Comparison of ENCODE assay signal across 8 cellular contexts in the genomic region with DNA sequence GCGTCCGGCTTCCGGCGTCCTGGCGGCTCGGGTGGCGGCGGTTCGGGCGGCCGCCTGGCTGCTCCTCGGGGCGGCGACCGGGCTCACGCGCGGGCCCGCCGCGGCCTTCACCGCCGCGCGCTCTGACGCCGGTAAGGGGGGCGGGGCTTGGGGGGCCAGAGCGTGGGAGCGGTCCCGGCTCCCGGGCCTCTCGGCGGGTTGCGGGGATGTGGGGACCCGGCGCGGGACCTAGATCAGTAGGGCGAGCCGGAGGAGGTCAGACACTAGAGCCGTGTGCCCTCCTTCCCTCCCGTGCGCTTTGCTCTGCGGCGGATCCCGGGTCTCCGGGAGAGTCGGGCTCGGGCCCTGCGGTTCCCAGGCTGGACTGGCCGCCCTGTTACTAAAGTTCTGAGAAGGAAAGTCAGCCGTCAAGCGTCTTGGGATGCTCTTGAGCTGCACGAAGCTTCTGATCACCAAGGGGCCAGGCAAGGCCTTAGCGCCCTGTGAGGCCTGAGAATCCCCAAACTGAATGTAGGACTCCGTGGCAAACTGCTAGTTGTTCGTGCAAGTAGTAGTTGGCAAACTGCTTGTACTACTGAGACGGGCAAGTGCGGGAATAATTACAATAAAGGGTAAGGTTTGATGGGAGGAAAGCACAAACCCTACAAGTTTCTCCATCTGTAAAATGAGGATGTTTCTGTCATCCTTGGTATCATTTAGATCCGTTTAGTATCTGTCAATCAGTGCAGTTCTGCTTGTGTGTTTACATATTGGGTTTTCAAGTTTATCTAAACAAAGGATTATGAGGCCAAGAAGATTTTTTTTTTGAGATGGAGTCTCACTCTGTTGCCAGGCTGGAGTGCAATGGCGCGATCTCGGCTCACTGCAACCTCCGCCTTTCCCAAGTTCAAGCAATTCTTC. TPM values are rescaled to one million over a fixed set of nuclear protein-coding genes. Genes with fewer than 3 reads are reported as not detected.
A peak's percentile ranks its signal among the peaks of the same experiment; 100 is the strongest.
DNase-seq lines count a peak whose midpoint lies in the region; ATAC-seq and TF ChIP-seq lines count a peak whose summit lies in the region.

No MANE protein-coding gene starts in this region.

- H3K9ac ChIP-seq in fibroblast of lung (ENCODE audit: insufficient read depth, low read length), result peak overlapping the region; percentile 57
- H3K9ac ChIP-seq in neural cell (ENCODE audit: low read length), result peak overlapping the region; percentile 88

- H3K36me3 ChIP-seq in fibroblast of lung (ENCODE audit: control insufficient read depth, insufficient read depth, low read length), result no peaks in the 10 kb centered on the region
- no peaks in the 10 kb centered on the region for H3K36me3 ChIP-seq in neural cell (ENCODE audit: insufficient read depth, low read length)
- H3K36me3 ChIP-seq in stomach, result no peaks in the 10 kb centered on the region

- no peaks in the 10 kb centered on the region for H3K27me3 Mint-ChIP-seq in activated T-cell treated with anti-CD3 and anti-CD28 coated beads, Interleukin-2, amount 50 U/mL, for 24 hours

- TF ChIP-seq POLR2A in stomach (IDR thresholded peaks at IDR 0.05), result no peak

- TF ChIP-seq RAD21 in neural cell (conservative IDR thresholded peaks at IDR 0.05), result no peak

- peak overlapping the region; percentile 66 for H3K27ac ChIP-seq in fibroblast of lung (ENCODE audit: insufficient read depth, low read length)
- H3K27ac ChIP-seq in neural cell (ENCODE audit: low read length), result peak overlapping the region; percentile 88
- peak overlapping the region; percentile 90 to 99 (median 96) for H3K27ac ChIP-seq in stomach

- peak; percentile 36 for DNase-seq in NCI-H1694 treated with DMSO at 0.1 percent for 48 hours (lab: John Stamatoyannopoulos, UW)
- DNase-seq in NCI-H1694 (lab: John Stamatoyannopoulos, UW), result no peak
- peak; percentile 59 for DNase-seq in NCI-H2171 treated with DMSO at 0.1 percent for 48 hours (lab: John Stamatoyannopoulos, UW)
- DNase-seq in activated T-cell treated with anti-CD3 and anti-CD28 coated beads, Interleukin-2, amount 50 U/mL, for 24 hours, result no peak
- peak; percentile 53 to 61 for DNase-seq in fibroblast of lung (ENCODE audit: low read depth in 2 of 2)
- peak; percentile 72 for DNase-seq in stomach

- peaks cover 25% of the 10 kb centered on the region for H3K36me3 Mint-ChIP-seq in activated T-cell treated with anti-CD3 and anti-CD28 coated beads, Interleukin-2, amount 50 U/mL, for 24 hours (ENCODE audit: low read depth)

- 4 to 11% (median 5%) methylated on average over 22 to 64 of the region's 64 CpGs for WGBS in stomach, 5 donors

- peak; percentile 44 for ATAC-seq in HG02623 (IDR thresholded peaks at IDR 0.05; ENCODE audit: unreplicated experiment)

- TF ChIP-seq CTCF in fibroblast of lung (conservative IDR thresholded peaks at IDR 0.05 in 1 of 2, IDR thresholded peaks at IDR 0.05 in 1 of 2; ENCODE audit: low read depth in 1 of 2, low read length in 2 of 2) (no peak), neural cell (IDR thresholded peaks at IDR 0.05; ENCODE audit: poor library complexity, severe bottlenecking) (no peak), stomach (IDR thresholded peaks at IDR 0.05) (no peak)

- H3K4me3 ChIP-seq in fibroblast of lung (replicated peaks in 1 of 4; ENCODE audit: control extremely low read depth in 1 of 4, insufficient read depth in 1 of 4, low read depth in 3 of 4, low read length in 4 of 4), result peak overlapping the region; percentile 22 to 91 (median 66)
- H3K4me3 ChIP-seq in neural cell (ENCODE audit: low read length), result peak overlapping the region; percentile 95
- peak overlapping the region; percentile 69 to 93 (median 85) for H3K4me3 ChIP-seq in stomach

- H3K4me1 ChIP-seq in fibroblast of lung (ENCODE audit: control insufficient read depth, extremely low read depth, insufficient read depth, low read length) (no peaks in the 10 kb centered on the region), stomach (peaks cover 15 to 23% (median 20%) of the 10 kb centered on the region in 4 donors)

- TF ChIP-seq EP300 in neural cell (conservative IDR thresholded peaks at IDR 0.05; ENCODE audit: poor library complexity, severe bottlenecking) (no peak), stomach (IDR thresholded peaks at IDR 0.05) (no peak)

- H3K9me3 ChIP-seq in fibroblast of lung (ENCODE audit: control insufficient read depth, insufficient read depth, low read depth, low read length) (no peaks in the 10 kb centered on the region), neural cell (ENCODE audit: low read length) (no peaks in the 10 kb centered on the region), stomach (no peaks in the 10 kb centered on the region)

- intact Hi-C loops in stomach (cut with DNase I; ENCODE audit: low total_unique reads), result no loop called here

- no peaks in the 10 kb centered on the region for H3K27me3 ChIP-seq in fibroblast of lung (ENCODE audit: control insufficient read depth, insufficient read depth, low read length)
- H3K27me3 ChIP-seq in neural cell (ENCODE audit: insufficient read depth, low read depth, low read length), result no peaks in the 10 kb centered on the region
- no peaks in the 10 kb centered on the region for H3K27me3 ChIP-seq in stomach

- H3K4me1 Mint-ChIP-seq in activated T-cell treated with anti-CD3 and anti-CD28 coated beads, Interleukin-2, amount 50 U/mL, for 24 hours (ENCODE audit: low read depth), result peaks cover 41% of the 10 kb centered on the region

- no peaks in the 10 kb centered on the region for H3K79me2 ChIP-seq in fibroblast of lung (ENCODE audit: control insufficient read depth, insufficient read depth, low read length)
- H3K79me2 ChIP-seq in neural cell (replicated peaks; ENCODE audit: insufficient read depth, low read length), result peaks cover 4% of the 10 kb centered on the region

- peak overlapping the region; percentile 89 for H3K27ac Mint-ChIP-seq in activated T-cell treated with anti-CD3 and anti-CD28 coated beads, Interleukin-2, amount 50 U/mL, for 24 hours

- no peaks in the 10 kb centered on the region for H4K20me1 ChIP-seq in fibroblast of lung (ENCODE audit: control insufficient read depth, extremely low read depth, insufficient read depth, low read length)
- no peaks in the 10 kb centered on the region for H4K20me1 ChIP-seq in neural cell (ENCODE audit: insufficient read depth)

- H3K9me3 Mint-ChIP-seq in activated T-cell treated with anti-CD3 and anti-CD28 coated beads, Interleukin-2, amount 50 U/mL, for 24 hours, result no peaks in the 10 kb centered on the region

- H3F3A ChIP-seq in neural cell (ENCODE audit: insufficient read depth, low read length, poor library complexity, severe bottlenecking), result peaks cover 5% of the 10 kb centered on the region

- peak overlapping the region; percentile 86 for H3K4me3 Mint-ChIP-seq in activated T-cell treated with anti-CD3 and anti-CD28 coated beads, Interleukin-2, amount 50 U/mL, for 24 hours

- no peaks in the 10 kb centered on the region for H3K9me2 ChIP-seq in neural cell (ENCODE audit: insufficient read depth, low read length)

- H3K4me2 ChIP-seq in fibroblast of lung (ENCODE audit: extremely low read depth, insufficient read depth, low read length), result peak overlapping the region; percentile 92
- H3K4me2 ChIP-seq in neural cell (ENCODE audit: low read length), result peak overlapping the region; percentile 84

- H2AFZ ChIP-seq in fibroblast of lung (ENCODE audit: low read length) (peak overlapping the region; percentile 90), neural cell (ENCODE audit: low read depth, low read length) (peak overlapping the region; percentile 63)

TF ChIP-seq in neural cell, 6 proteins besides CTCF, POLR2A, EP300 and RAD21 (continues in another document):
- TF ChIP-seq SMC3 (conservative IDR thresholded peaks at IDR 0.05; ENCODE audit: poor library complexity) (no peak), TAF1 (IDR thresholded peaks at IDR 0.05; ENCODE audit: low read depth) (no peak)

RNA-seq across cellular contexts. Expression of gene PIGX, which starts 0.6 kb away (rescaled TPM):
- total RNA-seq in fibroblast of lung, result 10.7 and 11.0 TPM in 2 replicates
- polyA plus RNA-seq in fibroblast of lung, result 11.9 and 17.0 TPM in 2 replicates
- 11.6 and 11.9 TPM in 2 replicates for polyA plus RNA-seq in fibroblast of lung (2012)
- 1.3 and 6.5 TPM in 2 replicates for polyA minus RNA-seq in fibroblast of lung (ENCODE audit: low replicate concordance)
- 97.3 and 116 TPM in 2 replicates for polyA plus RNA-seq in neural cell
- polyA minus RNA-seq in neural cell, result 64.6 and 74.3 TPM in 2 replicates
- total RNA-seq in stomach, result 10 to 100 TPM in 4 of 5 donors, 1 to 10 TPM in 1; 4.6 to 60.8 (median 27.5) TPM
- polyA plus RNA-seq in stomach, result 10 to 100 TPM in 2 of 3 donors, 1 to 10 TPM in 1; 7.6 to 11.3 (median 10.3) TPM

RNA-seq across cellular contexts. Expression of gene CEP19, which starts 0.7 kb away (rescaled TPM):
- total RNA-seq in fibroblast of lung (3.6 and 4.4 TPM in 2 replicates), stomach (1 to 10 TPM in 1 of 5 donors, under 1 TPM in 1, not detected in 3; 0.18 to 1.8 TPM)
- polyA plus RNA-seq in fibroblast of lung (2.3 and 3.2 TPM in 2 replicates), neural cell (37.9 and 43.1 TPM in 2 replicates), stomach (1 to 10 TPM in 2 of 3 donors, under 1 TPM in 1; 0.63 to 3.1 (median 2.7) TPM)
- 1.5 and 1.6 TPM in 2 replicates for polyA plus RNA-seq in fibroblast of lung (2012)
- polyA minus RNA-seq in fibroblast of lung (ENCODE audit: low replicate concordance) (not detected in 2 replicates), neural cell (16.8 and 17.5 TPM in 2 replicates)

RNA-seq across cellular contexts. Expression of gene PAK2, which starts 26.9 kb away (rescaled TPM):
- total RNA-seq in fibroblast of lung, result 30.0 and 37.5 TPM in 2 replicates
- polyA plus RNA-seq in fibroblast of lung, result 40.7 and 42.7 TPM in 2 replicates
- polyA plus RNA-seq in fibroblast of lung (2012), result 44.2 and 48.6 TPM in 2 replicates
- 92.7 and 117 TPM in 2 replicates for polyA minus RNA-seq in fibroblast of lung (ENCODE audit: low replicate concordance)
- 37.9 and 40.3 TPM in 2 replicates for polyA plus RNA-seq in neural cell
- 66.0 and 88.8 TPM in 2 replicates for polyA minus RNA-seq in neural cell
- 10 to 100 TPM; 11.1 to 88.7 (median 42.4) TPM for total RNA-seq in stomach
- 10 to 100 TPM; 13.5 to 17.6 (median 16.1) TPM for polyA plus RNA-seq in stomach

Comparison
In these comparisons a context has a peak if more than half of its experiments do, and no peak if none do; other contexts are left out.
1. DNase-seq: peak in NCI-H1694 treated with DMSO at 0.1 percent for 48 hours (single experiment), NCI-H2171 treated with DMSO at 0.1 percent for 48 hours (single experiment), fibroblast of lung (2 of 2) and stomach (single experiment); none in NCI-H1694 (single experiment) and activated T-cell treated with anti-CD3 and anti-CD28 coated beads, Interleukin-2, amount 50 U/mL, for 24 hours (single experiment).
2. Peak in every context shown above with its lines, with median percentiles within 50 percentile points of each other: H3K27ac ChIP-seq and H3K4me3 ChIP-seq.